ENCODE assay signal across 28 cellular contexts in the genomic region with DNA sequence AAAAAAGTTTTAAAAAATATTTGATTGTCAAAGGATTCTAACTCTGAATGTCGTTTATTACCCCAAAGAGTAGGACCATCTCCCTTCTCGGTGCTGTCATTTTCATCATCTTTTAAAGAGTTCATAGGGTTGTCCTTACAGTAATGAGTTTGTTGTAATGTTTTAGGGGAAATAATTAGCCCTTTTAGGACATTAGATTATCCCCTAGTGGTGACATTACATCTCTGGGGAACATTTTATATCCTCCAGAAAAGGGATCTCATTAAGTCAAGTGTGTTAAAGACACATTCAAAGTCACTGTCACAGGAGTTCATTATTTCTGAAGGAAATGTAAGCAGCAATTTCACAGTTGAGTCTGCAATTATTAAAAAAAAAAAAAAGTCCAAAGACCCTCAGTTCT.
"Had no signal": no experiment of that assay in that cellular context is flagged by ENCODE, and none has a peak within 500 bp of the region (broad histone marks: within the 10 kb centered on the region; RNA-seq: fewer than 3 reads in every experiment).

No MANE protein-coding gene starts in this region.

- H3K4me1 Mint-ChIP-seq: activated CD4-positive, alpha-beta T cell treated with anti-CD3 and anti-CD28 coated beads for 36 hours; activated CD8-positive, alpha-beta memory T cell treated with anti-CD3 and anti-CD28 coated beads, Interleukin-2, amount 10 ng/mL, durations not matched to agents 7 days and 5 days; activated naive CD4-positive, alpha-beta T cell treated with anti-CD3 and anti-CD28 coated beads, Interleukin-2, amount 50 U/mL, for 24 hours; activated naive CD8-positive, alpha-beta T cell treated with anti-CD3 and anti-CD28 coated beads, Interleukin-2, amount 50 U/mL, for 24 hours; naive thymus-derived CD8-positive, alpha-beta T cell had no signal

- H3K4me1 ChIP-seq: breast epithelium, pancreas, psoas muscle, right atrium auricular region, spleen, transverse colon had no signal

- H3K4me3 Mint-ChIP-seq: activated CD4-positive, alpha-beta T cell treated with anti-CD3 and anti-CD28 coated beads for 36 hours; activated CD8-positive, alpha-beta memory T cell treated with anti-CD3 and anti-CD28 coated beads, Interleukin-2, amount 10 ng/mL, durations not matched to agents 7 days and 5 days; activated CD8-positive, alpha-beta T cell treated with anti-CD3 and anti-CD28 coated beads, Interleukin-2, amount 10 ng/mL, durations not matched to agents 7 days and 5 days; activated naive CD4-positive, alpha-beta T cell treated with anti-CD3 and anti-CD28 coated beads, Interleukin-2, amount 50 U/mL, for 24 hours; activated naive CD8-positive, alpha-beta T cell treated with anti-CD3 and anti-CD28 coated beads, Interleukin-2, amount 50 U/mL, for 24 hours; dendritic cell treated with granulocyte-macrophage colony-stimulating factor and Interleukin-4, amounts not matched to agents 40 ng/mL and 50 ng/mL, for 4 days; mesothelial cell of epicardium; naive thymus-derived CD8-positive, alpha-beta T cell; neural crest cell; T-helper 2 cell treated with Interferon-gamma antibody and Interleukin-4, amounts not matched to agents 5 μg/mL and 100 μg/mL, for 36 hours had no signal

- ATAC-seq: activated CD4-positive, alpha-beta T cell treated with anti-CD3 and anti-CD28 coated beads for 36 hours; activated CD8-positive, alpha-beta memory T cell treated with anti-CD3 and anti-CD28 coated beads, Interleukin-2, amount 10 ng/mL, durations not matched to agents 7 days and 5 days; activated CD8-positive, alpha-beta T cell treated with anti-CD3 and anti-CD28 coated beads, Interleukin-2, amount 10 ng/mL, durations not matched to agents 7 days and 5 days; activated naive CD8-positive, alpha-beta T cell treated with anti-CD3 and anti-CD28 coated beads, Interleukin-2, amount 50 U/mL, for 24 hours; left colon; naive thymus-derived CD8-positive, alpha-beta T cell; pancreas; psoas muscle had no signal

- H3K9me3 ChIP-seq: pancreas, psoas muscle, right atrium auricular region, suprapubic skin, transverse colon had no signal

- H3K4me3 ChIP-seq: breast epithelium, pancreas, psoas muscle, right atrium auricular region, spleen, suprapubic skin, transverse colon had no signal

- H3K27me3 Mint-ChIP-seq: naive thymus-derived CD8-positive, alpha-beta T cell had no signal

- H3K27ac ChIP-seq: breast epithelium, epithelial cell of prostate, pancreas, psoas muscle, right atrium auricular region, spleen, suprapubic skin, transverse colon had no signal

- H3K36me3 Mint-ChIP-seq: activated naive CD4-positive, alpha-beta T cell treated with anti-CD3 and anti-CD28 coated beads, Interleukin-2, amount 50 U/mL, for 24 hours had no signal

- H3K27ac Mint-ChIP-seq: activated CD4-positive, alpha-beta T cell treated with anti-CD3 and anti-CD28 coated beads for 36 hours; activated CD8-positive, alpha-beta memory T cell treated with anti-CD3 and anti-CD28 coated beads, Interleukin-2, amount 10 ng/mL, durations not matched to agents 7 days and 5 days; activated CD8-positive, alpha-beta T cell treated with anti-CD3 and anti-CD28 coated beads, Interleukin-2, amount 10 ng/mL, durations not matched to agents 7 days and 5 days; activated naive CD4-positive, alpha-beta T cell treated with anti-CD3 and anti-CD28 coated beads, Interleukin-2, amount 50 U/mL, for 24 hours; activated naive CD8-positive, alpha-beta T cell treated with anti-CD3 and anti-CD28 coated beads, Interleukin-2, amount 50 U/mL, for 24 hours; activated T-helper 2 cell treated with anti-CD3 and anti-CD28 coated beads, Interferon-gamma antibody, Interleukin-2, Interleukin-4, amounts not matched to agents 10 μg/mL and 5 μg/mL and 100 μg/mL, durations not matched to agents 14 hours and 24 hours and 36 hours; dendritic cell treated with granulocyte-macrophage colony-stimulating factor and Interleukin-4, amounts not matched to agents 40 ng/mL and 50 ng/mL, for 4 days; mesothelial cell of epicardium; naive thymus-derived CD8-positive, alpha-beta T cell; T-helper 2 cell treated with Interferon-gamma antibody and Interleukin-4, amounts not matched to agents 5 μg/mL and 100 μg/mL, for 36 hours had no signal

- H3K36me3 ChIP-seq: breast epithelium, pancreas, right atrium auricular region, spleen, suprapubic skin, transverse colon had no signal

- H3K27me3 ChIP-seq: breast epithelium, pancreas, right atrium auricular region, suprapubic skin, transverse colon had no signal

- DNase-seq: activated CD4-positive, alpha-beta T cell treated with anti-CD3 and anti-CD28 coated beads for 36 hours; activated CD4-positive, CD25-positive, alpha-beta regulatory T cell; activated CD8-positive, alpha-beta memory T cell treated with anti-CD3 and anti-CD28 coated beads, Interleukin-2, amount 10 ng/mL, durations not matched to agents 7 days and 5 days; activated CD8-positive, alpha-beta T cell treated with anti-CD3 and anti-CD28 coated beads, Interleukin-2, amount 10 ng/mL, durations not matched to agents 7 days and 5 days; activated naive CD8-positive, alpha-beta T cell treated with anti-CD3 and anti-CD28 coated beads, Interleukin-2, amount 50 U/mL, for 24 hours; activated T-cell treated with anti-CD3 and anti-CD28 coated beads, Interleukin-2, amount 50 U/mL, for 48 hours; amygdala; central memory CD4-positive, alpha-beta T cell; head of caudate nucleus; hippocampal formation; left colon; naive thymus-derived CD8-positive, alpha-beta T cell; nucleus accumbens; pancreas; psoas muscle; spleen; stimulated activated naive CD4-positive, alpha-beta T cell; transverse colon had no signal
